24 cellular contexts compared by ENCODE assay signal in the genomic region with DNA sequence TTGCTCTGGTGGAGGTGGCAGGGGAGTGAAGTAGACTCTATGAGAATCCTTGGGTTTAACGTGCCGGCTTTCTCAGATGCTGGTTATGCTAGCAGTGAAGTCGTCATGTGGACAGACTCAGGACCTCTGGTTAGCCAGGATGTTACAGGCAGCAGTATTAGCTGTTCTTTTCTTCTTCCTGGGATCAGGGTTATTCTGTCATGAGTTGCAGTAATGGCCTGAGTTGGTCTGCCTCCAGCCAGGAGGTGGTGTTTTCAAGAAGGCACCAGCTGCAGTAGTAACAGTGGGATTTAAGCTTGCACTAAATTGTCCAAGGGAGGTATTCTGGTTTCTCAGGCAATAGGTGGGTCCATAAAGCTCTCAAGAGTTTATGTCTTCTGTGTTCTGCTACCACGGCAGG.
"Had no signal": no experiment of that assay in that cellular context is flagged by ENCODE, and none has a peak within 500 bp of the region (broad histone marks: within the 10 kb centered on the region; RNA-seq: fewer than 3 reads in every experiment).

No MANE protein-coding gene starts in this region.

- H3K27ac Mint-ChIP-seq: activated CD4-positive, alpha-beta T cell treated with anti-CD3 and anti-CD28 coated beads for 36 hours; activated CD8-positive, alpha-beta T cell treated with anti-CD3 and anti-CD28 coated beads for 36 hours; activated naive CD4-positive, alpha-beta T cell treated with anti-CD3 and anti-CD28 coated beads, Interleukin-2, amount 50 U/mL, for 24 hours had no signal

- H3K4me3 Mint-ChIP-seq: activated CD4-positive, alpha-beta T cell treated with anti-CD3 and anti-CD28 coated beads for 36 hours; activated CD8-positive, alpha-beta T cell treated with anti-CD3 and anti-CD28 coated beads for 36 hours; activated naive CD4-positive, alpha-beta T cell treated with anti-CD3 and anti-CD28 coated beads, Interleukin-2, amount 50 U/mL, for 24 hours had no signal

- H3K4me1 Mint-ChIP-seq: activated CD4-positive, alpha-beta T cell treated with anti-CD3 and anti-CD28 coated beads for 36 hours; activated naive CD4-positive, alpha-beta T cell treated with anti-CD3 and anti-CD28 coated beads, Interleukin-2, amount 50 U/mL, for 24 hours had no signal

- H3K27me3 ChIP-seq: breast epithelium had no signal

- H3K4me1 ChIP-seq: breast epithelium had no signal

- H3K36me3 ChIP-seq: breast epithelium had no signal

- H3K4me3 ChIP-seq: breast epithelium, SK-N-MC had no signal

- H3K36me3 Mint-ChIP-seq: activated naive CD4-positive, alpha-beta T cell treated with anti-CD3 and anti-CD28 coated beads, Interleukin-2, amount 50 U/mL, for 24 hours had no signal

- ATAC-seq: activated CD4-positive, alpha-beta T cell treated with anti-CD3 and anti-CD28 coated beads for 36 hours; activated CD8-positive, alpha-beta T cell treated with anti-CD3 and anti-CD28 coated beads for 36 hours; Right ventricle myocardium inferior had no signal

- H3K27ac ChIP-seq: breast epithelium, SK-N-MC, VCaP had no signal

- DNase-seq: activated CD4-positive, alpha-beta T cell treated with anti-CD3 and anti-CD28 coated beads for 36 hours; activated CD4-positive, alpha-beta T cell treated with anti-CD3 and anti-CD28 coated beads, Interleukin-2, amount 50 U/mL, for 1 hour; activated CD8-positive, alpha-beta memory T cell treated with anti-CD3 and anti-CD28 coated beads, Interleukin-2, amount 50 U/mL, for 4 hours; activated CD8-positive, alpha-beta T cell treated with anti-CD3 and anti-CD28 coated beads for 36 hours; activated naive CD4-positive, alpha-beta T cell; activated T-cell treated with anti-CD3 and anti-CD28 coated beads, Interleukin-2, amount 50 U/mL, for 1 hour; aorta; caudate nucleus; Karpas-422; MM.1S; NCI-H1105; NCI-H1436; NCI-H187 treated with DMSO at 0.1 percent for 48 hours; NCI-H2107; NCI-H2171 treated with DMSO at 0.1 percent for 48 hours; NCI-H526 treated with DMSO at 0.1 percent for 48 hours; NCI-H82; RPMI8226; T-helper 1 cell had no signal
